Comparison of ENCODE assay signal across 8 cellular contexts in the genomic region with DNA sequence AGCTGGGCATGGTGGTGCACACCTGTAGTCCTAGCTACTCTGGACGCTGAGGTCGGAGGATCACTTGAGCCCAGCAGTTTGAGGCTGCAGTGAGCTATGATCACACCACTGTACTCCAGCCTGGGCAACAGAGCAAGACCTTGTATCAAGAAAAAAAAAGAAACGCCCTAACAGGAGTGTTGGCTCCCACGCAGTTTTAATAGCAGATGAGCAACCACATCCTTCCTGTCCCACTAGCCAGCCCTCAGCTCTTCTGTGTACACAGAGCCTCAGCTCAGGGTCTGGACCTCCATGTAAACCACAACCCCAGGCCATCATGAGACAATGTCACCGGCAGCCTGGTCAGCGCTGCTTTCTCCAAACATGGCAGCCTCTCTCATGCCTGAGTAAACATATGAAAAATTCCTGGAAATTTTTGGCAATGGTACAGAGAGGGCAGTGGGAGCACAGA.
DNase-seq lines count a peak whose midpoint lies in the region; ATAC-seq and TF ChIP-seq lines count a peak whose summit lies in the region.

No MANE protein-coding gene starts in this region.

- ATAC-seq in GM18909 (IDR thresholded peaks at IDR 0.05; ENCODE audit: poor library complexity, unreplicated experiment) (peak; percentile 97), HG03039 (IDR thresholded peaks at IDR 0.05; ENCODE audit: unreplicated experiment) (peak; percentile 94)

- peaks cover 44 to 97% (median 57%) of the 10 kb centered on the region in 10 experiments for H3K4me1 ChIP-seq in BLaER1 treated with 17β-estradiol and CSF1 and Interleukin-3, amounts not matched to agents 10 nM and 100 nM

- DNase-seq in RPMI8226 = peak; percentile 37
- DNase-seq in fibroblast of mammary gland (ENCODE audit: low read depth) = peak; percentile 78
- DNase-seq in cerebellum (ENCODE audit: low spot score) = no peak
- DNase-seq in D341Med (ENCODE audit: low spot score) = no peak

- H3K27me3 ChIP-seq in BLaER1 treated with 17β-estradiol and CSF1 and Interleukin-3, amounts not matched to agents 10 nM and 100 nM = no peaks in the 10 kb centered on the region

- H3K9ac ChIP-seq in BLaER1 treated with 17β-estradiol and CSF1 and Interleukin-3, amounts not matched to agents 10 nM and 100 nM = peak overlapping the region in 5 of 11 experiments; percentile 71 to 87 (median 85); a peak in 9 of 22 replicates

- peak overlapping the region; percentile 55 to 92 (median 80) for H3K4me2 ChIP-seq in BLaER1 treated with 17β-estradiol and CSF1 and Interleukin-3, amounts not matched to agents 10 nM and 100 nM

- H3K36me3 ChIP-seq in BLaER1 treated with 17β-estradiol and CSF1 and Interleukin-3, amounts not matched to agents 10 nM and 100 nM = peaks cover 13 to 35% (median 20%) of the 10 kb centered on the region in 11 experiments; a peak in 18 of 22 replicates

- peak overlapping the region in 4 of 10 experiments; percentile 29 to 34 (median 31); a peak in 6 of 20 replicates for H3K4me3 ChIP-seq in BLaER1 treated with 17β-estradiol and CSF1 and Interleukin-3, amounts not matched to agents 10 nM and 100 nM
- no peak overlapping the region for H3K4me3 ChIP-seq in fibroblast of mammary gland (ENCODE audit: control insufficient read depth, low read depth, low read length)

- H4K20me1 ChIP-seq in BLaER1 treated with 17β-estradiol and CSF1 and Interleukin-3, amounts not matched to agents 10 nM and 100 nM = peaks cover 0 to 30% (median 4%) of the 10 kb centered on the region in 11 experiments; a peak in 7 of 22 replicates

- TF ChIP-seq CTCF in fibroblast of mammary gland (conservative IDR thresholded peaks at IDR 0.05; ENCODE audit: control insufficient read depth, insufficient read depth, low read depth, low read length) = no peak

- H3K27ac ChIP-seq in BLaER1 treated with 17β-estradiol and CSF1 and Interleukin-3, amounts not matched to agents 10 nM and 100 nM = peak overlapping the region in 10 of 11 experiments; percentile 36 to 96 (median 72); a peak in 18 of 22 replicates
- peak overlapping the region; percentile 60 for H3K27ac ChIP-seq in temporal lobe (ENCODE audit: low read depth, low read length)

- peaks cover 0 to 7% (median 0%) of the 10 kb centered on the region in 11 experiments; a peak in 2 of 22 replicates for H3K9me3 ChIP-seq in BLaER1 treated with 17β-estradiol and CSF1 and Interleukin-3, amounts not matched to agents 10 nM and 100 nM (replicated peaks in 1 of 11)

Comparison
In these comparisons a context has a peak if more than half of its experiments do, and no peak if none do; other contexts are left out.
1. DNase-seq: peak in RPMI8226 (single experiment) and fibroblast of mammary gland (single experiment); none in cerebellum (single experiment) and D341Med (single experiment).